Comparison of ENCODE assay signal across 5 cellular contexts in genomic region chr16:9932000-9932399, GRCh38.
"Had no signal": no experiment of that assay in that cellular context is flagged by ENCODE, and none has a peak within 500 bp of the region (broad histone marks: within the 10 kb centered on the region; RNA-seq: fewer than 3 reads in every experiment).

No MANE protein-coding gene starts in this region.

- DNase-seq: IMR-90, KBM-7 had no signal

- ATAC-seq: HepG2, K562 had no signal

- H3K4me3 ChIP-seq: K562 had no signal

- H3K27ac ChIP-seq: HL-60 had no signal
